In genomic region chr17:4790705-4791088, GRCh38 we compare ENCODE assay signal across 7 cellular contexts. TPM values are rescaled to one million over a fixed set of nuclear protein-coding genes. Genes with fewer than 3 reads are reported as not detected.
A peak's percentile ranks its signal among the peaks of the same experiment; 100 is the strongest.
DNase-seq lines count a peak whose midpoint lies in the region; ATAC-seq, FAIRE-seq and TF ChIP-seq lines count a peak whose summit lies in the region.

No MANE protein-coding gene starts in this region.

- H3K9me3 Mint-ChIP-seq in activated naive CD8-positive, alpha-beta T cell treated with anti-CD3 and anti-CD28 coated beads, Interleukin-2, amount 10 ng/mL, durations not matched to agents 7 days and 5 days = no peaks in the 10 kb centered on the region

- TF ChIP-seq CTCF in keratinocyte (optimal IDR thresholded peaks at IDR 0.05 in 1 of 3, IDR thresholded peaks at IDR 0.05 in 1 of 3, conservative IDR thresholded peaks at IDR 0.05 in 1 of 3; ENCODE audit: extremely low read depth in 1 of 3, insufficient read depth in 2 of 3, low read length in 3 of 3) = no peak

- H3K27ac ChIP-seq in HUES64 (ENCODE audit: low read depth, low read length) (no peak overlapping the region), keratinocyte (ENCODE audit: control insufficient read depth, insufficient read depth, low read length) (peak overlapping the region; percentile 75), subcutaneous abdominal adipose tissue (ENCODE audit: low read depth, low read length) (peak overlapping the region; percentile 63)

- intact Hi-C loops in left colon (cut with DNase I, micrococcal nuclease) = no loop called here

- H3K27me3 ChIP-seq in HUES64 (ENCODE audit: insufficient read depth, low read length) = peaks cover 69% of the 10 kb centered on the region
- H3K27me3 ChIP-seq in keratinocyte (ENCODE audit: control insufficient read depth, extremely low read depth, insufficient read depth, low read length) = peaks cover 4% of the 10 kb centered on the region
- peaks cover 0 to 7% (median 5%) of the 10 kb centered on the region in 5 donors for H3K27me3 ChIP-seq in subcutaneous abdominal adipose tissue (ENCODE audit: control insufficient read depth in 5 of 5, insufficient read depth in 4 of 5, low read length in 5 of 5)

- H3K36me3 Mint-ChIP-seq in activated naive CD8-positive, alpha-beta T cell treated with anti-CD3 and anti-CD28 coated beads, Interleukin-2, amount 10 ng/mL, durations not matched to agents 7 days and 5 days = no peaks in the 10 kb centered on the region

- peaks cover 19% of the 10 kb centered on the region for H3K4me1 Mint-ChIP-seq in activated naive CD8-positive, alpha-beta T cell treated with anti-CD3 and anti-CD28 coated beads, Interleukin-2, amount 10 ng/mL, durations not matched to agents 7 days and 5 days

- H3K4me1 ChIP-seq in HUES64 (ENCODE audit: insufficient read depth, low read length) = peaks cover 14% of the 10 kb centered on the region
- H3K4me1 ChIP-seq in keratinocyte (ENCODE audit: control insufficient read depth, extremely low read depth, insufficient read depth, low read length) = peaks cover 20% of the 10 kb centered on the region
- peaks cover 7 to 48% (median 42%) of the 10 kb centered on the region in 5 donors for H3K4me1 ChIP-seq in subcutaneous abdominal adipose tissue (ENCODE audit: control insufficient read depth in 5 of 5, insufficient read depth in 5 of 5, low read length in 5 of 5)

- ATAC-seq in activated naive CD8-positive, alpha-beta T cell treated with anti-CD3 and anti-CD28 coated beads, Interleukin-2, amount 10 ng/mL, durations not matched to agents 7 days and 5 days (ENCODE audit: low read depth) = no peak
- ATAC-seq in left colon = no peak

- no peak overlapping the region for H3K9ac ChIP-seq in HUES64 (ENCODE audit: low read depth, low read length)
- peak overlapping the region; percentile 79 for H3K9ac ChIP-seq in keratinocyte (ENCODE audit: control insufficient read depth, extremely low read depth, insufficient read depth, low read length)
- peak overlapping the region in 4 of 5 donors; percentile 78 to 83 (median 81) for H3K9ac ChIP-seq in subcutaneous abdominal adipose tissue (ENCODE audit: low read length in 5 of 5)

- dilution Hi-C loops in keratinocyte (cut with MboI; ENCODE audit: extremely low pct_ligation_motif_present, low sequenced_read_pairs) = no loop called here

- POLR2A ChIA-PET in activated naive CD8-positive, alpha-beta T cell treated with anti-CD3 and anti-CD28 coated beads, Interleukin-2, amount 10 ng/mL, durations not matched to agents 7 days and 5 days (lab: Charles Lee) = interaction anchor here (0.6 to 2.8 kb wide), 12 partner anchors 10 to 245 kb away, joined by 3 to 17 read pairs (median 5); partner anchors contain the start of genes ARRB2, C17orf107, PLD2 and RNF167

- peak overlapping the region; percentile 90 for H3K4me2 ChIP-seq in keratinocyte (ENCODE audit: control insufficient read depth, extremely low read depth, insufficient read depth, low read depth, low read length)

- H3K4me3 ChIP-seq in HUES64 (ENCODE audit: low read length) = peak overlapping the region; percentile 65
- peak overlapping the region; percentile 57 to 82 (median 68) for H3K4me3 ChIP-seq in keratinocyte (ENCODE audit: control insufficient read depth in 2 of 3, extremely low read depth in 1 of 3, insufficient read depth in 2 of 3, low read depth in 1 of 3, low read length in 3 of 3)
- peak overlapping the region; percentile 57 to 89 (median 77) for H3K4me3 ChIP-seq in subcutaneous abdominal adipose tissue (ENCODE audit: low read depth in 1 of 5, low read length in 5 of 5)

- H3K9me1 ChIP-seq in keratinocyte (ENCODE audit: control insufficient read depth, extremely low read depth, insufficient read depth, low read length) = no peaks in the 10 kb centered on the region

- peak overlapping the region; percentile 67 for H2AFZ ChIP-seq in keratinocyte (ENCODE audit: control insufficient read depth, low read length)

- peak overlapping the region; percentile 87 for H3K27ac Mint-ChIP-seq in activated naive CD8-positive, alpha-beta T cell treated with anti-CD3 and anti-CD28 coated beads, Interleukin-2, amount 10 ng/mL, durations not matched to agents 7 days and 5 days

- peak overlapping the region; percentile 87 for H3K4me3 Mint-ChIP-seq in activated naive CD8-positive, alpha-beta T cell treated with anti-CD3 and anti-CD28 coated beads, Interleukin-2, amount 10 ng/mL, durations not matched to agents 7 days and 5 days

- H3K36me3 ChIP-seq in HUES64 (ENCODE audit: insufficient read depth, low read length) (no peaks in the 10 kb centered on the region), keratinocyte (ENCODE audit: control insufficient read depth in 2 of 2, extremely low read depth in 1 of 2, insufficient read depth in 2 of 2, low read length in 2 of 2) (no peaks in the 10 kb centered on the region), subcutaneous abdominal adipose tissue (ENCODE audit: control insufficient read depth in 5 of 5, insufficient read depth in 5 of 5, low read length in 5 of 5) (no peaks in the 10 kb centered on the region)

- FAIRE-seq in keratinocyte (lab: Jason Lieb, UNC) = no peak

- DNase-seq in activated naive CD8-positive, alpha-beta T cell treated with anti-CD3 and anti-CD28 coated beads, Interleukin-2, amount 10 ng/mL, durations not matched to agents 7 days and 5 days = no peak
- DNase-seq in keratinocyte (ENCODE audit: low read depth, low spot score) (no peak), NCI-H510A treated with DMSO at 0.1 percent for 48 hours (lab: John Stamatoyannopoulos, UW) (no peak), left colon (no peak)
- no peak for DNase-seq in stimulated activated CD4-positive, alpha-beta T cell treated with anti-CD3 and anti-CD28 coated beads, Interleukin-4, amount 100 ng/mL, for 4 hours

- peaks cover 6% of the 10 kb centered on the region for H3K79me2 ChIP-seq in keratinocyte (ENCODE audit: control insufficient read depth, insufficient read depth, low read length)

- no peaks in the 10 kb centered on the region for H4K20me1 ChIP-seq in keratinocyte (ENCODE audit: control insufficient read depth, extremely low read depth, insufficient read depth, low read length)

- peaks cover 51% of the 10 kb centered on the region for H3K27me3 Mint-ChIP-seq in activated naive CD8-positive, alpha-beta T cell treated with anti-CD3 and anti-CD28 coated beads, Interleukin-2, amount 10 ng/mL, durations not matched to agents 7 days and 5 days

- H3K9me3 ChIP-seq in HUES64 (ENCODE audit: insufficient read depth, low read depth, low read length) (no peaks in the 10 kb centered on the region), keratinocyte (ENCODE audit: control insufficient read depth, low read depth, low read length) (no peaks in the 10 kb centered on the region), subcutaneous abdominal adipose tissue (ENCODE audit: control insufficient read depth in 5 of 5, low read length in 5 of 5) (no peaks in the 10 kb centered on the region)

- 72% methylated on average over 5 of the region's 7 CpGs for WGBS in HUES64

RNA-seq across cellular contexts. Expression of gene GLTPD2, which starts 1.9 kb away (rescaled TPM):
- polyA plus RNA-seq in HUES64 (2013, experiment 1 of 2) = not detected
- polyA plus RNA-seq in HUES64 (2013, experiment 2 of 2) = not detected
- total RNA-seq in activated naive CD8-positive, alpha-beta T cell treated with anti-CD3 and anti-CD28 coated beads, Interleukin-2, amount 10 ng/mL, durations not matched to agents 7 days and 5 days = not detected
- polyA plus RNA-seq in keratinocyte = not detected in 3 replicates
- polyA plus RNA-seq in keratinocyte (2011; ENCODE audit: low read depth) = not detected
- polyA plus RNA-seq in keratinocyte (2011; cell fraction: cytosol; rRNA removed) = not detected in 2 replicates
- polyA plus RNA-seq in keratinocyte (2011; cell fraction: nucleus; rRNA removed) = not detected in 2 replicates
- polyA plus RNA-seq in keratinocyte (2012; ENCODE audit: low replicate concordance) = 0.18 and 0.28 TPM in 2 replicates
- not detected in 3 replicates for polyA minus RNA-seq in keratinocyte
- polyA minus RNA-seq in keratinocyte (2011; cell fraction: cytosol; rRNA and poly(A)+ RNA removed) = not detected
- polyA minus RNA-seq in keratinocyte (2011; cell fraction: nucleus; rRNA and poly(A)+ RNA removed) = not detected in 2 replicates
- total RNA-seq in left colon = under 1 TPM; 0.49 to 0.61 TPM

RNA-seq across cellular contexts. Expression of gene VMO1, which starts 4.5 kb away (rescaled TPM):
- not detected for polyA plus RNA-seq in HUES64 (2013, experiment 1 of 2)
- polyA plus RNA-seq in HUES64 (2013, experiment 2 of 2) = not detected
- total RNA-seq in activated naive CD8-positive, alpha-beta T cell treated with anti-CD3 and anti-CD28 coated beads, Interleukin-2, amount 10 ng/mL, durations not matched to agents 7 days and 5 days = not detected
- polyA plus RNA-seq in keratinocyte = 0.14 to 0.42 TPM in 2 of 3 replicates, not detected in the other
- polyA plus RNA-seq in keratinocyte (2011; ENCODE audit: low read depth) = not detected
- 0.23 TPM in 1 of 2 replicates, not detected in the other for polyA plus RNA-seq in keratinocyte (2011; cell fraction: cytosol; rRNA removed)
- 0.48 TPM in 1 of 2 replicates, not detected in the other for polyA plus RNA-seq in keratinocyte (2011; cell fraction: nucleus; rRNA removed)
- 0.25 and 0.58 TPM in 2 replicates for polyA plus RNA-seq in keratinocyte (2012; ENCODE audit: low replicate concordance)
- not detected in 3 replicates for polyA minus RNA-seq in keratinocyte
- not detected for polyA minus RNA-seq in keratinocyte (2011; cell fraction: cytosol; rRNA and poly(A)+ RNA removed)
- polyA minus RNA-seq in keratinocyte (2011; cell fraction: nucleus; rRNA and poly(A)+ RNA removed) = not detected in 2 replicates
- total RNA-seq in left colon = under 1 TPM; 0.73 to 0.79 TPM

RNA-seq across cellular contexts. Expression of gene PSMB6, which starts 5.3 kb away (rescaled TPM):
- 251 TPM for polyA plus RNA-seq in HUES64 (2013, experiment 1 of 2)
- polyA plus RNA-seq in HUES64 (2013, experiment 2 of 2) = 255 TPM
- total RNA-seq in activated naive CD8-positive, alpha-beta T cell treated with anti-CD3 and anti-CD28 coated beads, Interleukin-2, amount 10 ng/mL, durations not matched to agents 7 days and 5 days = 10 to 100 TPM; 81.4 to 83.1 TPM
- 191 to 245 TPM (median 225 TPM) in 3 replicates for polyA plus RNA-seq in keratinocyte
- polyA plus RNA-seq in keratinocyte (2011; ENCODE audit: low read depth) = 34.8 TPM
- polyA plus RNA-seq in keratinocyte (2011; cell fraction: cytosol; rRNA removed) = 178 and 187 TPM in 2 replicates
- 103 and 115 TPM in 2 replicates for polyA plus RNA-seq in keratinocyte (2011; cell fraction: nucleus; rRNA removed)
- 157 and 212 TPM in 2 replicates for polyA plus RNA-seq in keratinocyte (2012; ENCODE audit: low replicate concordance)
- 186 to 219 TPM (median 217 TPM) in 3 replicates for polyA minus RNA-seq in keratinocyte
- 127 TPM for polyA minus RNA-seq in keratinocyte (2011; cell fraction: cytosol; rRNA and poly(A)+ RNA removed)
- polyA minus RNA-seq in keratinocyte (2011; cell fraction: nucleus; rRNA and poly(A)+ RNA removed) = 24.3 and 32.3 TPM in 2 replicates
- 10 to 100 TPM; 79.4 to 99.6 TPM for total RNA-seq in left colon

RNA-seq across cellular contexts. Expression of gene PLD2, which starts 16.3 kb away (rescaled TPM):
- 26.2 TPM for polyA plus RNA-seq in HUES64 (2013, experiment 1 of 2)
- 24.0 TPM for polyA plus RNA-seq in HUES64 (2013, experiment 2 of 2)
- 10 to 100 TPM; 18.8 to 21.7 TPM for total RNA-seq in activated naive CD8-positive, alpha-beta T cell treated with anti-CD3 and anti-CD28 coated beads, Interleukin-2, amount 10 ng/mL, durations not matched to agents 7 days and 5 days
- 27.9 to 48.6 TPM (median 33.3 TPM) in 3 replicates for polyA plus RNA-seq in keratinocyte
- polyA plus RNA-seq in keratinocyte (2011; ENCODE audit: low read depth) = 95.5 TPM
- polyA plus RNA-seq in keratinocyte (2011; cell fraction: cytosol; rRNA removed) = 14.8 and 22.0 TPM in 2 replicates
- polyA plus RNA-seq in keratinocyte (2011; cell fraction: nucleus; rRNA removed) = 88.1 and 92.1 TPM in 2 replicates
- polyA plus RNA-seq in keratinocyte (2012; ENCODE audit: low replicate concordance) = 25.4 and 50.3 TPM in 2 replicates
- 46.1 to 62.1 TPM (median 51.1 TPM) in 3 replicates for polyA minus RNA-seq in keratinocyte
- polyA minus RNA-seq in keratinocyte (2011; cell fraction: cytosol; rRNA and poly(A)+ RNA removed) = 33.8 TPM
- 40.4 and 48.3 TPM in 2 replicates for polyA minus RNA-seq in keratinocyte (2011; cell fraction: nucleus; rRNA and poly(A)+ RNA removed)
- 10 to 100 TPM; 26.1 to 27.5 TPM for total RNA-seq in left colon
